ENCODE assay signal across 8 cellular contexts in the genomic region with DNA sequence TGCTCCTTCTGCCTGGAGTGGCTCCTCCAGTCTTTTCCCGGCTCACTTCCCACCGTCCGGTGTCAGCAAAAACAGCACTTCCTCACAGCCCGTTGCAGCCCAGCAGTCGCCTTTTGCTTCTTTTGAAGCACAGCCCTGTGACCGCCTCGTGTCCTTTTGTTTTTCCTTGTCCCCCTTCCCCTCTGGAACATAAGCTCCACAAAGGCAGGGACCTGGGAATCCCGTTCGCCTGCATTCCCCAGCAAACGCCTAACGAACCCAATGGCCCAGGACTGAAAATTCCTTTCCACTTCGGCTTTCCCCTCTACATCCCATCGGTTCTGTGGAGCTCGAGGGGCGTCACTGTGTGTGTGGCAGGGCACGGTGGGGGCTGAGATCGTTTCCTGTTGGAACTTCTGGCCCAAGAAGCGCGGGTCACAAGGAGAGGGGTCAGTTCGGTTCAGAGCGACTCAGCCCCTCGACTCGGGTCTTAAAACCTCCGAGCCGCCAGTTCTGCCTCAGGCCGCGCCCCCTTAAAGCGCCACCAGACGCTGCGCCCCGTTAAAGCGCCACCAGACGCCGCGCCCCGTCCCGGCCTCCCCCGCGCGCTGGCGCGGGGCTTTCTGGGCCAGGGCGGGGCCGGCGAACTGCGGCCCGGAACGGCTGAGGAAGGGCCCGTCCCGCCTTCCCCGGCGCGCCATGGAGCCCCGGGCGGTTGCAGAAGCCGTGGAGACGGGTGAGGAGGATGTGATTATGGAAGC. TPM values are rescaled to one million over a fixed set of nuclear protein-coding genes. Genes with fewer than 3 reads are reported as not detected.
DNase-seq lines count a peak whose midpoint lies in the region; ATAC-seq and TF ChIP-seq lines count a peak whose summit lies in the region.

No MANE protein-coding gene starts in this region.

- H3K4me1 Mint-ChIP-seq in T-helper 2 cell treated with Interferon-gamma antibody and Interleukin-4, amounts not matched to agents 5 μg/mL and 100 μg/mL, for 36 hours (ENCODE audit: low read depth): peaks cover 20% of the 10 kb centered on the region

- H3K27ac ChIP-seq in angular gyrus (ENCODE audit: low read depth, low read length) (peak overlapping the region; percentile 97), right cardiac atrium (ENCODE audit: low read length) (peak overlapping the region; percentile 93), psoas muscle (peak overlapping the region; percentile 99), urinary bladder (ENCODE audit: low read depth) (peak overlapping the region; percentile 98)

- H3K36me3 ChIP-seq in psoas muscle (ENCODE audit: insufficient read depth in 1 of 2, low read depth in 1 of 2) (peaks cover 11 to 63% of the 10 kb centered on the region in 2 donors), urinary bladder (ENCODE audit: insufficient read depth) (peaks cover 2% of the 10 kb centered on the region)

- ATAC-seq in GM21723 (IDR thresholded peaks at IDR 0.05; ENCODE audit: unreplicated experiment) (peak; percentile 47), right cardiac atrium (peak; percentile 80 to 81), psoas muscle (peak; percentile 67 to 83 (median 76))

- H3K9me3 ChIP-seq in right cardiac atrium (ENCODE audit: control insufficient read depth, low read length): no peaks in the 10 kb centered on the region
- H3K9me3 ChIP-seq in psoas muscle: no peaks in the 10 kb centered on the region

- intact Hi-C loops in right cardiac atrium (cut with DNase I) (loop anchor here in 1 of 4 donors (5.0 kb wide), 2 partner anchors 34 to 149 kb away; no protein-coding TSS in a partner anchor), psoas muscle (cut with DNase I) (loop anchor here in 1 of 2 donors (2.0 to 10.0 kb wide), 3 partner anchors 24 to 296 kb away; partner anchors contain the start of gene RNH1)

- TF ChIP-seq CTCF in psoas muscle (IDR thresholded peaks at IDR 0.05): no peak

- H3K4me3 ChIP-seq in right cardiac atrium (ENCODE audit: low read length) (peak overlapping the region; percentile 79), psoas muscle (peak overlapping the region; percentile 97), urinary bladder (ENCODE audit: low read depth, low read length) (peak overlapping the region; percentile 67)

- H3K4me1 ChIP-seq in right cardiac atrium (ENCODE audit: control insufficient read depth, insufficient read depth, low read length) (peaks cover 14% of the 10 kb centered on the region), psoas muscle (peaks cover 24% of the 10 kb centered on the region), urinary bladder (ENCODE audit: insufficient read depth) (no peaks in the 10 kb centered on the region)

- no peaks in the 10 kb centered on the region for H3K9me3 Mint-ChIP-seq in T-helper 2 cell treated with Interferon-gamma antibody and Interleukin-4, amounts not matched to agents 5 μg/mL and 100 μg/mL, for 36 hours

- H3K27me3 ChIP-seq in right cardiac atrium (ENCODE audit: control insufficient read depth, insufficient read depth) (no peaks in the 10 kb centered on the region), psoas muscle (ENCODE audit: insufficient read depth in 3 of 3, low read length in 2 of 3) (no peaks in the 10 kb centered on the region)

- peak overlapping the region; percentile 93 for H3K4me3 Mint-ChIP-seq in T-helper 2 cell treated with Interferon-gamma antibody and Interleukin-4, amounts not matched to agents 5 μg/mL and 100 μg/mL, for 36 hours

- peak overlapping the region; percentile 99 for H3K27ac Mint-ChIP-seq in T-helper 2 cell treated with Interferon-gamma antibody and Interleukin-4, amounts not matched to agents 5 μg/mL and 100 μg/mL, for 36 hours

- under 1% methylated on average over 57 of the region's 57 CpGs for WGBS in right cardiac atrium
- 0 to 1% (median 1%) methylated on average over 39 to 57 of the region's 57 CpGs for WGBS in psoas muscle, 3 donors
- under 1% methylated on average over 57 of the region's 57 CpGs for WGBS in urinary bladder

- H3K36me3 Mint-ChIP-seq in T-helper 2 cell treated with Interferon-gamma antibody and Interleukin-4, amounts not matched to agents 5 μg/mL and 100 μg/mL, for 36 hours (ENCODE audit: low read depth): peaks cover 43% of the 10 kb centered on the region

- DNase-seq in COR-L47 (lab: John Stamatoyannopoulos, UW) (peak; percentile 28), NCI-H1048 (lab: John Stamatoyannopoulos, UW) (peak; percentile 39), right cardiac atrium (peak; percentile 87 to 94 (median 94)), psoas muscle (peak; percentile 85 to 90)
- peak; percentile 86 for DNase-seq in T-helper 2 cell treated with Interferon-gamma antibody and Interleukin-4, amounts not matched to agents 5 μg/mL and 100 μg/mL, for 36 hours (ENCODE audit: low spot score)

- H3K27me3 Mint-ChIP-seq in T-helper 2 cell treated with Interferon-gamma antibody and Interleukin-4, amounts not matched to agents 5 μg/mL and 100 μg/mL, for 36 hours (ENCODE audit: low read depth): no peaks in the 10 kb centered on the region

RNA-seq across cellular contexts. Expression of gene RIC8A, which starts 0.8 kb away (rescaled TPM):
- 10 to 100 TPM; 52.4 to 80.6 (median 58.5) TPM for total RNA-seq in right cardiac atrium
- polyA plus RNA-seq in right cardiac atrium: 42.4 TPM
- 10 to 100 TPM; 34.4 to 54.8 (median 37.9) TPM for total RNA-seq in psoas muscle
- 10 to 100 TPM; 30.2 to 66.9 (median 57.8) TPM for polyA plus RNA-seq in psoas muscle
- 60.2 TPM for total RNA-seq in urinary bladder
- 90.8 TPM for polyA plus RNA-seq in urinary bladder

RNA-seq across cellular contexts. Expression of gene BET1L, which starts 1.1 kb away (rescaled TPM):
- total RNA-seq in right cardiac atrium (10 to 100 TPM; 27.1 to 39.9 (median 35.5) TPM), psoas muscle (10 to 100 TPM; 11.8 to 27.7 (median 20.2) TPM), urinary bladder (17.7 TPM)
- polyA plus RNA-seq in right cardiac atrium (20.9 TPM), psoas muscle (10 to 100 TPM; 12.1 to 19.9 (median 18.0) TPM), urinary bladder (49.8 TPM)

RNA-seq across cellular contexts. Expression of gene SCGB1C1, which starts 15.5 kb away (rescaled TPM):
- total RNA-seq in right cardiac atrium (not detected), psoas muscle (not detected), urinary bladder (not detected)
- polyA plus RNA-seq in right cardiac atrium (not detected), psoas muscle (not detected), urinary bladder (not detected)

RNA-seq across cellular contexts. Expression of gene SIRT3, which starts 27.8 kb away (rescaled TPM):
- total RNA-seq in right cardiac atrium: 10 to 100 TPM; 18.5 to 32.5 (median 27.1) TPM
- polyA plus RNA-seq in right cardiac atrium: 23.9 TPM
- 10 to 100 TPM; 15.0 to 23.2 (median 16.7) TPM for total RNA-seq in psoas muscle
- polyA plus RNA-seq in psoas muscle: 10 to 100 TPM; 10.4 to 14.7 (median 12.3) TPM
- total RNA-seq in urinary bladder: 7.3 TPM
- polyA plus RNA-seq in urinary bladder: 21.7 TPM

RNA-seq across cellular contexts. Expression of gene PSMD13, which starts 28.4 kb away (rescaled TPM):
- total RNA-seq in right cardiac atrium (10 to 100 TPM; 76.8 to 92.9 (median 85.9) TPM), psoas muscle (100 to 1,000 TPM; 108 to 190 (median 149) TPM), urinary bladder (58.5 TPM)
- polyA plus RNA-seq in right cardiac atrium (106 TPM), psoas muscle (100 to 1,000 TPM; 171 to 265 (median 258) TPM), urinary bladder (102 TPM)

Comparison
In these comparisons a context has a peak if more than half of its experiments do, and no peak if none do; other contexts are left out.
1. Peak in every context shown above with its lines: DNase-seq, ATAC-seq, H3K4me3 ChIP-seq and H3K27ac ChIP-seq.
2. DNase-seq: peak in every context shown above with its lines; median percentile 94 in right cardiac atrium; 88 in psoas muscle; 86 in T-helper 2 cell treated with Interferon-gamma antibody and Interleukin-4, amounts not matched to agents 5 μg/mL and 100 μg/mL, for 36 hours; 39 in NCI-H1048; 28 in COR-L47.